Comparison of ENCODE assay signal across 1 cellular context in the genomic region with DNA sequence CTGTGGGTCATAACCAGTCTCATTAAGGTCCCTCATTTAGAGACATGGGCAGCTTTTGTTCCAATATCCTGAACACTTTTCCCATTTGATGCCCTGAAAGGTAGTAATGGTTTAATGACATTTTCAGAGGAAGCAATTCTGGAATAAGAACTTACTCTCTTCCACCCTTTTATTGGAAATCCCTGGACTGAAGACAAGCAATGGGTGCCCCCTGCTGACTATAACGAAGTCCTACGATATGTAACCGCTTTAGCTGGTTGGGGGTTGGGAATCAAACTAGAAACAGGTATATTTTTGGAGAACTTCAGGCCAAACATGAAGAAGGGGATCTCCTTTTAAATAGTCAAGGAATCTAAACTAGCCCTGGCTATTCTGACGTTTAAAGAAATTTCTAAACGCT.
TF ChIP-seq lines count a peak whose summit lies in the region.

No MANE protein-coding gene starts in this region.

TF ChIP-seq in HEK293T, 16 proteins besides CTCF, POLR2A, EP300 and RAD21 (continued from another document):
- TF ChIP-seq ARNT (IDR thresholded peaks at IDR 0.05), result no peak
- no peak for TF ChIP-seq L3MBTL2 (conservative IDR thresholded peaks at IDR 0.05)
- TF ChIP-seq ELF4 (IDR thresholded peaks at IDR 0.05), result no peak
